ENCODE assay signal across 11 cellular contexts in genomic region chr3:15575446-15575845, GRCh38. TPM values are rescaled to one million over a fixed set of nuclear protein-coding genes. Genes with fewer than 3 reads are reported as not detected.
"Had no signal": no experiment of that assay in that cellular context is flagged by ENCODE, and none has a peak within 500 bp of the region (broad histone marks: within the 10 kb centered on the region; RNA-seq: fewer than 3 reads in every experiment).

No MANE protein-coding gene starts in this region.

- H3K9ac ChIP-seq: GM23248, KMS-11 had no signal

- H2AFZ ChIP-seq: GM23248 had no signal

- H3K27ac Mint-ChIP-seq: HFFc6 had no signal

- ATAC-seq: HCT116 had no signal

- DNase-seq: GM23248, GOT3, H7, HFFc6, IMR-90, Karpas-422, KBM-7 had no signal

- H3K27ac ChIP-seq: GM23248, KMS-11 had no signal

- H3K4me2 ChIP-seq: KMS-11 had no signal

- H3K9me3 Mint-ChIP-seq: HFFc6 had no signal

- H3K4me3 ChIP-seq: GM23248 had no signal

- H3K4me3 Mint-ChIP-seq: HFFc6 had no signal

RNA-seq across cellular contexts. Expression of gene COLQ, which starts 53.9 kb away (rescaled TPM):
- total RNA-seq: H4, HT-29 had no signal
